1 cellular context compared by ENCODE assay signal in the genomic region with DNA sequence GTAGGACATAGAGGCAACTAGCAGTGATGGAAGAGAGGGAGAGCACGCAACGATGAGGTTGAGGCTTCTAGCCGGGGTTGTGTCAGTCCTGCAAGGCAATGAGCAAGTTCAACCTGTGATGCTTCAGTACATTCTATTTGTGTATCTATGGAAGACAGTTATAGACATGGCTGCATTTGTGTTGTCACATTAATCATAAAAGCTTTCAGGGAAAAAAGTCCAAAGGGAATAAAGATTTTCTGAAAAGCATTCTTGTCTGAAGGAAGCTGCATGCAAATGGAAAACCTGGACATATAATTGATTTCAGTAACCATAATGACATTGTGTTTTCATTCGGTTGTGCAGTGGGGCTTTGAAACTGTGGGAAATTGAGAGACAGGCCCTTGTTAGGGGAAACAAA.
TF ChIP-seq lines count a peak whose summit lies in the region.

No MANE protein-coding gene starts in this region.

TF ChIP-seq in neural cell, 6 proteins besides CTCF, POLR2A, EP300 and RAD21:
- TF ChIP-seq POLR2AphosphoS5 (IDR thresholded peaks at IDR 0.05) (peak; percentile 82), REST (IDR thresholded peaks at IDR 0.05; ENCODE audit: borderline replicate concordance) (peak; percentile 80)
